ENCODE assay signal across 22 cellular contexts in genomic region chr9:98572796-98573195, GRCh38.
"Had no signal": no experiment of that assay in that cellular context is flagged by ENCODE, and none has a peak within 500 bp of the region (broad histone marks: within the 10 kb centered on the region; RNA-seq: fewer than 3 reads in every experiment).

No MANE protein-coding gene starts in this region.

- H3K36me3 ChIP-seq: SJSA1 had no signal

- H3K27me3 ChIP-seq: SJSA1 had no signal

- DNase-seq: KBM-7, MV-4-11, NCI-H1048, NCI-H1105, NCI-H1417, NCI-H1436 treated with DMSO at 0.1 percent for 48 hours, NCI-H1694, NCI-H187 treated with DMSO at 0.1 percent for 48 hours, NCI-H2081, NCI-H2107, NCI-H226, NCI-H446, NCI-H510A, NCI-H524 treated with DMSO at 0.1 percent for 48 hours, NCI-H69, NCI-H774, Right ventricle myocardium superior, RPMI8226, SIG-M5 had no signal

- H3K9me3 ChIP-seq: SJSA1 had no signal

- FAIRE-seq: RCC 7860 had no signal

- H3K27ac ChIP-seq: SJSA1, SK-N-MC had no signal

- H3K4me3 ChIP-seq: SJSA1, SK-N-MC had no signal
